29 cellular contexts compared by ENCODE assay signal in genomic region chr10:16529853-16530252, GRCh38. TPM values are rescaled to one million over a fixed set of nuclear protein-coding genes. Genes with fewer than 3 reads are reported as not detected.
DNase-seq lines count a peak whose midpoint lies in the region; ATAC-seq, FAIRE-seq and TF ChIP-seq lines count a peak whose summit lies in the region.
"Had no signal": no experiment of that assay in that cellular context is flagged by ENCODE, and none has a peak within 500 bp of the region (broad histone marks: within the 10 kb centered on the region; RNA-seq: fewer than 3 reads in every experiment).

No MANE protein-coding gene starts in this region.

- no peak overlapping the region for H4K8ac ChIP-seq in mesenchymal stem cell (ENCODE audit: low read length)

- DNase-seq in GM12865 (ENCODE audit: low read depth) (peak; percentile 10), GM18507 (ENCODE audit: extremely low spot score, insufficient read length, low read depth) (no peak), GM12878 (ENCODE audit: low read depth, low spot score) (no peak), mesenchymal stem cell (no peak), HT-29 (ENCODE audit: low spot score) (no peak), NCI-H1417 (lab: John Stamatoyannopoulos, UW) (no peak), cardiac septum (ENCODE audit: low spot score) (no peak)
- DNase-seq: 8988T; ACHN; BE2C; C1 segment of cervical spinal cord; CD4-positive, alpha-beta memory T cell; CD4-positive, CD25-positive, alpha-beta regulatory T cell; CD8-positive, alpha-beta memory T cell; COR-L47; DMS 273 treated with DMSO at 0.1 percent for 48 hours; DMS153; DMS53; DMS79; DND-41; EL; GDM1 had no signal

- H3K79me1 ChIP-seq in mesenchymal stem cell (replicated peaks; ENCODE audit: low read length, poor library complexity, severe bottlenecking), result no peaks in the 10 kb centered on the region

- H4K20me1 ChIP-seq in GM12878 (ENCODE audit: control insufficient read depth, insufficient read depth), result no peaks in the 10 kb centered on the region
- H4K20me1 ChIP-seq: BLaER1 had no signal

- H3K4me3 ChIP-seq in GM12865 (ENCODE audit: low read depth, low read length) (no peak overlapping the region), GM12878 (no peak overlapping the region), mesenchymal stem cell (ENCODE audit: insufficient read depth in 1 of 2, low read depth in 1 of 2, low read length in 2 of 2) (no peak overlapping the region)
- H3K4me3 ChIP-seq: BLaER1 had no signal

- no peaks in the 10 kb centered on the region for H3K36me3 ChIP-seq in GM12878 (ENCODE audit: control insufficient read depth in 2 of 2, insufficient read depth in 2 of 2, low read length in 1 of 2)
- H3K36me3 ChIP-seq in mesenchymal stem cell (ENCODE audit: control insufficient read depth in 1 of 2, insufficient read depth in 2 of 2, low read depth in 1 of 2, low read length in 2 of 2), result no peaks in the 10 kb centered on the region
- H3K36me3 ChIP-seq: BE2C, BLaER1 had no signal

- no peak for TF ChIP-seq EP300 in GM12878 (IDR thresholded peaks at IDR 0.05; ENCODE audit: borderline replicate concordance in 1 of 2, control insufficient read depth in 1 of 2, low read depth in 2 of 2, low read length in 2 of 2)

- TF ChIP-seq RAD21 in GM12878 (IDR thresholded peaks at IDR 0.05; ENCODE audit: insufficient read depth, low read depth, low read length), result no peak

- no peak overlapping the region for H2BK120ac ChIP-seq in mesenchymal stem cell (ENCODE audit: low read depth, low read length)

- H3K27ac ChIP-seq in GM12878 (ENCODE audit: control insufficient read depth, insufficient read depth) (no peak overlapping the region), mesenchymal stem cell (ENCODE audit: low read length, poor library complexity, severe bottlenecking) (no peak overlapping the region)
- H3K27ac ChIP-seq: BLaER1 had no signal

- no peak overlapping the region for H2BK15ac ChIP-seq in mesenchymal stem cell (ENCODE audit: low read depth, poor library complexity, severe bottlenecking)

- H2BK5ac ChIP-seq in mesenchymal stem cell (ENCODE audit: low read depth, low read length, poor library complexity, severe bottlenecking), result no peak overlapping the region

- TF ChIP-seq POLR2A in GM12878 (IDR thresholded peaks at IDR 0.05; ENCODE audit: low read depth, low read length), result no peak

- 32% methylated on average over 3 of the region's 3 CpGs for WGBS in GM12878 (ENCODE audit: insufficient coverage, insufficient replicate concordance, low lambda C conversion rate, missing lambda C conversion rate)
- WGBS in mesenchymal stem cell, result 97% methylated on average over 2 of the region's 3 CpGs

- H3K4me2 ChIP-seq in GM12878 (ENCODE audit: control insufficient read depth, insufficient read depth) (no peak overlapping the region), mesenchymal stem cell (ENCODE audit: low read length, poor library complexity, severe bottlenecking) (peak overlapping the region; percentile 9)
- H3K4me2 ChIP-seq: BLaER1 had no signal

- no TSS peak for BruUV-seq in GM12878 (replicated peaks; lab: Mats Ljungman, UMichigan)

- H2BK12ac ChIP-seq in mesenchymal stem cell (ENCODE audit: low read length in 2 of 2), result no peak overlapping the region

- H3K23ac ChIP-seq in mesenchymal stem cell (ENCODE audit: low read length in 2 of 2), result no peak overlapping the region

- no peak overlapping the region for H2AFZ ChIP-seq in GM12878 (ENCODE audit: control insufficient read depth, low read depth, low read length)
- H2AFZ ChIP-seq in mesenchymal stem cell (ENCODE audit: low read depth, low read length), result no peak overlapping the region

- H4K91ac ChIP-seq in mesenchymal stem cell (ENCODE audit: low read length), result no peak overlapping the region

- peak; percentile 50; the same call in 2 of the 3 replicates for ATAC-seq in GM12878

- SMC1A ChIA-PET in GM12878 (lab: Charles Lee; ENCODE audit: uncharacterized antibody, unreplicated experiment), result interaction anchor here (0.6 to 1.4 kb wide), 3 partner anchors 203 to 277 kb away, joined by 3 read pairs; no protein-coding TSS in a partner anchor

- H3K9ac ChIP-seq in GM12878 (ENCODE audit: control insufficient read depth, insufficient read depth, low read length) (no peak overlapping the region), mesenchymal stem cell (ENCODE audit: low read length) (no peak overlapping the region)
- H3K9ac ChIP-seq: BLaER1 had no signal

- RAD21 ChIA-PET in GM12878 (lab: Charles Lee; ENCODE audit: unreplicated experiment), result no interaction called here

- no peak overlapping the region for H3K4ac ChIP-seq in mesenchymal stem cell (ENCODE audit: low read depth in 1 of 2, low read length in 2 of 2)

- H3K79me2 ChIP-seq in GM12878 (ENCODE audit: control insufficient read depth, insufficient read depth, low read length), result no peaks in the 10 kb centered on the region

- POLR2A ChIA-PET in GM12878 (lab: Charles Lee), result no interaction called here

- CTCF ChIA-PET in GM12878 (lab: Yijun Ruan, JAX), result no interaction called here

- peak; percentile 44 for FAIRE-seq in GM18507 (lab: Jason Lieb, UNC)
- FAIRE-seq in GM12878 (lab: Jason Lieb, UNC), result no peak
- FAIRE-seq: A204.1, GM12892 had no signal

- H3K18ac ChIP-seq in mesenchymal stem cell (ENCODE audit: low read depth in 1 of 2, low read length in 2 of 2), result no peak overlapping the region

- H3K4me1 ChIP-seq in GM12878 (ENCODE audit: control insufficient read depth, insufficient read depth, low read length) (no peaks in the 10 kb centered on the region), mesenchymal stem cell (ENCODE audit: control insufficient read depth, insufficient read depth, low read depth, low read length) (no peaks in the 10 kb centered on the region)
- H3K4me1 ChIP-seq: BE2C, BLaER1 had no signal

- TF ChIP-seq CTCF in GM12865 (IDR thresholded peaks at IDR 0.05; ENCODE audit: insufficient read depth, low read depth, low read length, missing control alignments) (no peak), GM12878 (IDR thresholded peaks at IDR 0.05 in 2 of 3, conservative IDR thresholded peaks at IDR 0.05 in 1 of 3; ENCODE audit: control insufficient read depth in 2 of 3, extremely low read depth in 1 of 3, insufficient read depth in 1 of 3, low read depth in 3 of 3, low read length in 3 of 3) (no peak)

- H3K27me3 ChIP-seq in GM12878 (replicated peaks in 1 of 2; ENCODE audit: control insufficient read depth in 2 of 2, insufficient read depth in 2 of 2, low read length in 1 of 2) (no peaks in the 10 kb centered on the region), mesenchymal stem cell (ENCODE audit: control insufficient read depth in 1 of 2, insufficient read depth in 1 of 2, low read length in 2 of 2) (peaks cover 12% of the 10 kb centered on the region in 2 experiments)
- H3K27me3 ChIP-seq: BLaER1 had no signal

- H3K14ac ChIP-seq in mesenchymal stem cell (ENCODE audit: low read length in 2 of 2), result no peak overlapping the region

- H2AK5ac ChIP-seq in mesenchymal stem cell (ENCODE audit: low read length, severe bottlenecking), result no peak overlapping the region

- intact Hi-C loops in GM12878 (cut with micrococcal nuclease; ENCODE audit: unreplicated experiment), result no loop called here
- intact Hi-C loops in cardiac septum (cut with DNase I), result no loop called here

- H3K9me3 ChIP-seq in GM12878 (replicated peaks; ENCODE audit: control insufficient read depth, insufficient read depth, low read length) (no peaks in the 10 kb centered on the region), mesenchymal stem cell (ENCODE audit: control insufficient read depth, low read length) (no peaks in the 10 kb centered on the region)
- H3K9me3 ChIP-seq: BE2C, BLaER1 had no signal

- in situ Hi-C loops in GM12878 (cut with MboI), result no loop called here

TF ChIP-seq in GM12878, 131 proteins besides CTCF, POLR2A, EP300 and RAD21 (continues in another document):
- no peak for TF ChIP-seq POLR2AphosphoS2 (IDR thresholded peaks at IDR 0.05; ENCODE audit: low read depth, low read length)

RNA-seq across cellular contexts. Expression of gene C1QL3, which starts 8.2 kb away (rescaled TPM):
- total RNA-seq in GM12878 (2013; cell fraction: nucleolus; rRNA removed), result 0.17 TPM in 1 of 2 replicates, not detected in the other
- total RNA-seq in GM12878 (2014; rRNA removed), result 0.49 and 0.62 TPM in 2 replicates
- 0.18 and 0.27 TPM in 2 replicates for total RNA-seq in GM12878 (2014; rRNA removed; fragmentation: Illumina TruSeq; extraction: Trizol)
- 0.35 and 0.67 TPM in 2 replicates for total RNA-seq in GM12878 (2021)
- polyA plus RNA-seq in GM12878 (2011; ENCODE audit: low read depth), result 0.22 TPM
- polyA plus RNA-seq in GM12878 (2011; rRNA removed), result 0.03 and 0.06 TPM in 2 replicates
- polyA plus RNA-seq in GM12878 (2011; cell fraction: cytosol; rRNA removed), result 0.13 TPM in 1 of 2 replicates, not detected in the other
- not detected in 2 replicates for polyA plus RNA-seq in GM12878 (2011; cell fraction: nucleus; rRNA removed)
- polyA plus RNA-seq in GM12878 (2012), result 0.64 and 0.81 TPM in 2 replicates
- polyA plus RNA-seq in GM12878 (2014; fragmentation: Illumina TruSeq; extraction: Trizol), result 0.16 and 0.17 TPM in 2 replicates
- polyA plus RNA-seq in GM12878 (2014; fragmentation: Nextera tagmentation; extraction: Ambion mirVana), result under 1 TPM; 0.24 to 0.40 TPM
- 0.32 and 0.59 TPM in 2 replicates for polyA plus RNA-seq in GM12878 (2014; rRNA removed)
- polyA plus RNA-seq in GM12878 (2016; fragmentation: Nextera tagmentation; extraction: Ambion mirVana), result 1 to 10 TPM in 1 of 2 experiments, under 1 TPM in 1; 0.68 to 1.2 TPM
- not detected in 2 replicates for polyA minus RNA-seq in GM12878 (2011; rRNA and poly(A)+ RNA removed)
- not detected in 2 replicates for polyA minus RNA-seq in GM12878 (2011; cell fraction: cytosol; rRNA and poly(A)+ RNA removed)
- 0.57 TPM in 1 of 2 replicates, not detected in the other for polyA minus RNA-seq in GM12878 (2011; cell fraction: nucleus; rRNA and poly(A)+ RNA removed)
- not detected for polyA plus RNA-seq in mesenchymal stem cell (2013, experiment 1 of 2)
- polyA plus RNA-seq in mesenchymal stem cell (2013, experiment 2 of 2), result not detected
- not detected in 2 replicates for total RNA-seq in HT-29 (2014; rRNA removed; shearing (Covaris generic))
- total RNA-seq in cardiac septum, result not detected
- total RNA-seq: A673; CD4-positive, alpha-beta memory T cell; CD4-positive, CD25-positive, alpha-beta regulatory T cell; Daoy; G401 had no signal
- polyA plus RNA-seq: AG04450 had no signal
